In the genomic region with DNA sequence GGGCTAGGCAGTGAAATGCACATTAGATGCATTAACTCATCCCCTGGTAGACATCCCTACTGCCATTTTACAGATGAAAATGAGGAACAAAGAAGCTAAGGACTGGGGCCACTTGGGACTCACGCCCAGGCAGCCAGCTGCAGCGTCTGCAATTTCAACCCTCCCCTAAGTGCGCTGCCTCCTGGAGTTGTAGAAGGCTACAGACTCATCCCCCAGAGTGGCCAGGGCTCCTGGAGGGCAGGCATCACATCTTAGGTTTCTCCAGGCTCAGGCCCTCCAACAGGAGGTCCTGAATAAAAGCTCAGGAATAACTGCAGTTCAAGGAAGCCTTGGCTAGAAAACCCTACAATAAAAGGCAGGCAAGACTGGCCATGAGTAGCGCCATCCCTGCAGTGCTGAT, we compare ENCODE assay signal across 9 cellular contexts. TPM values are rescaled to one million over a fixed set of nuclear protein-coding genes. Genes with fewer than 3 reads are reported as not detected.
DNase-seq lines count a peak whose midpoint lies in the region; ATAC-seq and TF ChIP-seq lines count a peak whose summit lies in the region.
"Had no signal": no experiment of that assay in that cellular context is flagged by ENCODE, and none has a peak within 500 bp of the region (broad histone marks: within the 10 kb centered on the region; RNA-seq: fewer than 3 reads in every experiment).

No MANE protein-coding gene starts in this region.

- no peaks in the 10 kb centered on the region for H3K27me3 Mint-ChIP-seq in stimulated activated naive CD8-positive, alpha-beta T cell treated with anti-CD3 and anti-CD28 coated beads, Interleukin-15, Interleukin-2, amounts not matched to agents 100 ng/mL and 50 ng/mL, for 24 hours
- no peaks in the 10 kb centered on the region for H3K27me3 Mint-ChIP-seq in dendritic cell treated with granulocyte-macrophage colony-stimulating factor and Interleukin-4, amounts not matched to agents 40 ng/mL and 50 ng/mL, for 4 days
- H3K27me3 Mint-ChIP-seq in nephron progenitor cell (ENCODE audit: low read depth, poor library complexity): peaks cover 3% of the 10 kb centered on the region

- H3K4me3 ChIP-seq in mucosa of descending colon: no peak overlapping the region

- H3K36me3 ChIP-seq in mucosa of descending colon (ENCODE audit: low read depth): no peaks in the 10 kb centered on the region

- no peaks in the 10 kb centered on the region for H3K9me3 ChIP-seq in mucosa of descending colon

- peaks cover 96% of the 10 kb centered on the region for H3K4me1 Mint-ChIP-seq in stimulated activated naive CD8-positive, alpha-beta T cell treated with anti-CD3 and anti-CD28 coated beads, Interleukin-15, Interleukin-2, amounts not matched to agents 100 ng/mL and 50 ng/mL, for 24 hours (ENCODE audit: low read depth)
- H3K4me1 Mint-ChIP-seq in dendritic cell treated with granulocyte-macrophage colony-stimulating factor and Interleukin-4, amounts not matched to agents 40 ng/mL and 50 ng/mL, for 4 days (ENCODE audit: low read depth): peaks cover 89% of the 10 kb centered on the region
- peaks cover 86% of the 10 kb centered on the region for H3K4me1 Mint-ChIP-seq in nephron progenitor cell

- no peaks in the 10 kb centered on the region for H3K9me3 Mint-ChIP-seq in stimulated activated naive CD8-positive, alpha-beta T cell treated with anti-CD3 and anti-CD28 coated beads, Interleukin-15, Interleukin-2, amounts not matched to agents 100 ng/mL and 50 ng/mL, for 24 hours
- no peaks in the 10 kb centered on the region for H3K9me3 Mint-ChIP-seq in dendritic cell treated with granulocyte-macrophage colony-stimulating factor and Interleukin-4, amounts not matched to agents 40 ng/mL and 50 ng/mL, for 4 days
- no peaks in the 10 kb centered on the region for H3K9me3 Mint-ChIP-seq in nephron progenitor cell

- H3K4me3 Mint-ChIP-seq in stimulated activated naive CD8-positive, alpha-beta T cell treated with anti-CD3 and anti-CD28 coated beads, Interleukin-15, Interleukin-2, amounts not matched to agents 100 ng/mL and 50 ng/mL, for 24 hours: no peak overlapping the region
- H3K4me3 Mint-ChIP-seq in dendritic cell treated with granulocyte-macrophage colony-stimulating factor and Interleukin-4, amounts not matched to agents 40 ng/mL and 50 ng/mL, for 4 days: peak overlapping the region; percentile 55
- H3K4me3 Mint-ChIP-seq in nephron progenitor cell: no peak overlapping the region

- TF ChIP-seq CTCF in nephron progenitor cell (IDR thresholded peaks at IDR 0.05): no peak
- TF ChIP-seq CTCF in mucosa of descending colon (IDR thresholded peaks at IDR 0.05): no peak

- peaks cover 24% of the 10 kb centered on the region for H3K36me3 Mint-ChIP-seq in stimulated activated naive CD8-positive, alpha-beta T cell treated with anti-CD3 and anti-CD28 coated beads, Interleukin-15, Interleukin-2, amounts not matched to agents 100 ng/mL and 50 ng/mL, for 24 hours (ENCODE audit: low read depth)
- peaks cover 54% of the 10 kb centered on the region for H3K36me3 Mint-ChIP-seq in dendritic cell treated with granulocyte-macrophage colony-stimulating factor and Interleukin-4, amounts not matched to agents 40 ng/mL and 50 ng/mL, for 4 days (ENCODE audit: low read depth)
- H3K36me3 Mint-ChIP-seq in nephron progenitor cell (ENCODE audit: low read depth): peaks cover 10% of the 10 kb centered on the region

- H3K4me1 ChIP-seq in mucosa of descending colon (ENCODE audit: low read depth): peaks cover 54% of the 10 kb centered on the region

- no peak for DNase-seq in stimulated activated naive CD8-positive, alpha-beta T cell treated with anti-CD3 and anti-CD28 coated beads, Interleukin-15, Interleukin-2, amounts not matched to agents 100 U/mL and 50 U/mL, for 24 hours
- DNase-seq in nephron progenitor cell (no peak), NK-92 (lab: John Stamatoyannopoulos, UW; ENCODE audit: unreplicated experiment) (no peak), hepatic stellate cell (ENCODE audit: low spot score) (no peak), mucosa of descending colon (no peak)
- DNase-seq: stimulated activated CD4-positive, alpha-beta T cell treated with anti-CD3 and anti-CD28 coated beads, Interleukin-4, amount 100 ng/mL, for 24 hours had no signal

- H3K27ac Mint-ChIP-seq in stimulated activated naive CD8-positive, alpha-beta T cell treated with anti-CD3 and anti-CD28 coated beads, Interleukin-15, Interleukin-2, amounts not matched to agents 100 ng/mL and 50 ng/mL, for 24 hours: peak overlapping the region; percentile 87
- H3K27ac Mint-ChIP-seq in dendritic cell treated with granulocyte-macrophage colony-stimulating factor and Interleukin-4, amounts not matched to agents 40 ng/mL and 50 ng/mL, for 4 days: peak overlapping the region; percentile 95
- H3K27ac Mint-ChIP-seq in nephron progenitor cell: peak overlapping the region; percentile 15

- ATAC-seq in stimulated activated naive CD8-positive, alpha-beta T cell treated with anti-CD3 and anti-CD28 coated beads, Interleukin-15, Interleukin-2, amounts not matched to agents 100 U/mL and 50 U/mL, for 24 hours: no peak
- ATAC-seq in mucosa of descending colon: no peak
- no peak for ATAC-seq in GM21619 (IDR thresholded peaks at IDR 0.05; ENCODE audit: unreplicated experiment)

- intact Hi-C loops in dendritic cell treated with granulocyte-macrophage colony-stimulating factor and Interleukin-4, amounts not matched to agents 40 ng/mL and 50 ng/mL, for 4 days (cut with micrococcal nuclease): no loop called here
- intact Hi-C loops in mucosa of descending colon (cut with DNase I, micrococcal nuclease): no loop called here

RNA-seq across cellular contexts. Expression of gene CAPZB, which starts 31.5 kb away (rescaled TPM):
- total RNA-seq in mucosa of descending colon: 100 to 1,000 TPM; 346 to 393 (median 381) TPM

Comparison
In these comparisons a context has a peak if more than half of its experiments do, and no peak if none do; other contexts are left out.
1. H3K27ac Mint-ChIP-seq: peak in every context shown above with its lines; median percentile 95 in dendritic cell treated with granulocyte-macrophage colony-stimulating factor and Interleukin-4, amounts not matched to agents 40 ng/mL and 50 ng/mL, for 4 days; 87 in stimulated activated naive CD8-positive, alpha-beta T cell treated with anti-CD3 and anti-CD28 coated beads, Interleukin-15, Interleukin-2, amounts not matched to agents 100 ng/mL and 50 ng/mL, for 24 hours; 15 in nephron progenitor cell.